In genomic region chr2:111896007-111896406, GRCh38 we compare ENCODE assay signal across 26 cellular contexts. TPM values are rescaled to one million over a fixed set of nuclear protein-coding genes. Genes with fewer than 3 reads are reported as not detected.
A peak's percentile ranks its signal among the peaks of the same experiment; 100 is the strongest.
DNase-seq lines count a peak whose midpoint lies in the region; ATAC-seq and TF ChIP-seq lines count a peak whose summit lies in the region.
"Had no signal": no experiment of that assay in that cellular context is flagged by ENCODE, and none has a peak within 500 bp of the region (broad histone marks: within the 10 kb centered on the region; RNA-seq: fewer than 3 reads in every experiment).

No MANE protein-coding gene starts in this region.

- POLR2A ChIA-PET in activated CD8-positive, alpha-beta T cell treated with anti-CD3 and anti-CD28 coated beads for 36 hours (lab: Charles Lee): interaction anchor here (0.6 to 1.4 kb wide), 3 partner anchors 11 to 348 kb away, joined by 3 read pairs; no protein-coding TSS in a partner anchor

- peaks cover 28% of the 10 kb centered on the region for H3K27me3 ChIP-seq in GM23338 (ENCODE audit: insufficient read depth)
- H3K27me3 ChIP-seq: body of pancreas, heart left ventricle had no signal

- peaks cover 9% of the 10 kb centered on the region; the same call in 1 of the 2 replicates for H4K20me1 ChIP-seq in GM23338 (replicated peaks; ENCODE audit: insufficient read depth)

- ATAC-seq in GM23338: no peak; the same call in 2 of the 3 replicates
- no peak for ATAC-seq in activated CD8-positive, alpha-beta T cell treated with anti-CD3 and anti-CD28 coated beads for 36 hours
- no peak for ATAC-seq in HG02852 (IDR thresholded peaks at IDR 0.05; ENCODE audit: unreplicated experiment)
- no peak for ATAC-seq in GM21723 (IDR thresholded peaks at IDR 0.05; ENCODE audit: unreplicated experiment)
- ATAC-seq: activated T-cell treated with anti-CD3 and anti-CD28 coated beads, Interleukin-2, amount 50 U/mL, for 4 hours; body of pancreas; heart left ventricle; psoas muscle had no signal

- no peaks in the 10 kb centered on the region for H3F3A ChIP-seq in GM23338 (replicated peaks; ENCODE audit: low read depth)

- H3K9me3 Mint-ChIP-seq in GM23338: no peaks in the 10 kb centered on the region
- H3K9me3 Mint-ChIP-seq in dendritic cell treated with granulocyte-macrophage colony-stimulating factor and Interleukin-4, amounts not matched to agents 40 ng/mL and 50 ng/mL, for 4 days: no peaks in the 10 kb centered on the region
- H3K9me3 Mint-ChIP-seq in neural crest cell: no peaks in the 10 kb centered on the region
- no peaks in the 10 kb centered on the region for H3K9me3 Mint-ChIP-seq in activated CD8-positive, alpha-beta T cell treated with anti-CD3 and anti-CD28 coated beads for 36 hours
- no peaks in the 10 kb centered on the region for H3K9me3 Mint-ChIP-seq in endothelial cell (ENCODE audit: unreplicated experiment)
- H3K9me3 Mint-ChIP-seq: activated CD4-positive, alpha-beta T cell treated with anti-CD3 and anti-CD28 coated beads, Interleukin-2, amount 10 ng/mL, durations not matched to agents 24 days and 14 days; activated T-cell treated with anti-CD3 and anti-CD28 coated beads, Interleukin-2, amount 50 U/mL, for 4 hours; T-helper 1 cell treated with Interleukin-12 subunit alpha and Interleukin-12 subunit beta and Interleukin-4 antibody, amounts not matched to agents 30 μg/mL and 1 μg/mL, for 36 hours had no signal

- no peak overlapping the region for H3K4me2 ChIP-seq in GM23338

- CTCF ChIA-PET in activated CD8-positive, alpha-beta T cell treated with anti-CD3 and anti-CD28 coated beads for 36 hours (lab: Charles Lee): interaction anchor here (1.0 to 1.7 kb wide), 2 partner anchors 9 to 30 kb away, joined by 3 to 6 read pairs; no protein-coding TSS in a partner anchor

- no peak overlapping the region; the same call in 1 of the 2 replicates for H2AFZ ChIP-seq in GM23338

- H3K27me3 Mint-ChIP-seq in GM23338 (ENCODE audit: insufficient read depth, low read depth, poor library complexity): peaks cover 21% of the 10 kb centered on the region
- H3K27me3 Mint-ChIP-seq in dendritic cell treated with granulocyte-macrophage colony-stimulating factor and Interleukin-4, amounts not matched to agents 40 ng/mL and 50 ng/mL, for 4 days: peaks cover 35% of the 10 kb centered on the region
- H3K27me3 Mint-ChIP-seq in neural crest cell (ENCODE audit: low read depth): peaks cover 29% of the 10 kb centered on the region
- H3K27me3 Mint-ChIP-seq in activated CD8-positive, alpha-beta T cell treated with anti-CD3 and anti-CD28 coated beads for 36 hours: peaks cover 42% of the 10 kb centered on the region
- H3K27me3 Mint-ChIP-seq in endothelial cell (ENCODE audit: unreplicated experiment): peaks cover 2% of the 10 kb centered on the region

- H3K36me3 ChIP-seq in GM23338 (ENCODE audit: insufficient read depth): no peaks in the 10 kb centered on the region
- H3K36me3 ChIP-seq: heart left ventricle, neutrophil, suprapubic skin had no signal

- H3K9me2 ChIP-seq in GM23338 (ENCODE audit: insufficient read depth): no peaks in the 10 kb centered on the region

- DNase-seq in GM23338 (ENCODE audit: low spot score) (peak; percentile 56), OCI-M1 (lab: John Stamatoyannopoulos, UW) (peak; percentile 80), neural crest cell (ENCODE audit: low read depth, low spot score) (no peak), endothelial cell (ENCODE audit: low spot score) (no peak)
- no peak for DNase-seq in activated CD8-positive, alpha-beta T cell treated with anti-CD3 and anti-CD28 coated beads for 36 hours
- DNase-seq: ACHN; activated CD4-positive, alpha-beta T cell treated with anti-CD3 and anti-CD28 coated beads, Interleukin-2, amount 10 ng/mL, durations not matched to agents 24 days and 14 days; activated T-cell treated with anti-CD3 and anti-CD28 coated beads, Interleukin-2, amount 50 U/mL, for 4 hours; Caco-2; effector CD4-positive, alpha-beta T cell; GDM1; NCI-H1436; NCI-H2081 treated with DMSO at 0.1 percent for 48 hours; psoas muscle; stimulated activated naive CD4-positive, alpha-beta T cell had no signal

- no peak for TF ChIP-seq CTCF in GM23338 (conservative IDR thresholded peaks at IDR 0.05; ENCODE audit: low read depth in 2 of 2)
- TF ChIP-seq CTCF in neural crest cell (conservative IDR thresholded peaks at IDR 0.05): no peak
- TF ChIP-seq CTCF in activated CD8-positive, alpha-beta T cell treated with anti-CD3 and anti-CD28 coated beads for 36 hours (IDR thresholded peaks at IDR 0.05): no peak
- no peak for TF ChIP-seq CTCF in endothelial cell (IDR thresholded peaks at IDR 0.05; ENCODE audit: unreplicated experiment)

- H3K27ac ChIP-seq in GM23338 (ENCODE audit: low read depth): no peak overlapping the region
- H3K27ac ChIP-seq: BLaER1 treated with 17β-estradiol and CSF1 and Interleukin-3, amounts not matched to agents 10 nM and 100 nM; body of pancreas; neutrophil; psoas muscle; RWPE1; SK-N-MC; suprapubic skin had no signal

- H3K27ac Mint-ChIP-seq in GM23338 (no peak overlapping the region), neural crest cell (ENCODE audit: unreplicated experiment) (no peak overlapping the region), endothelial cell (ENCODE audit: unreplicated experiment) (no peak overlapping the region)
- peak overlapping the region; percentile 52 for H3K27ac Mint-ChIP-seq in dendritic cell treated with granulocyte-macrophage colony-stimulating factor and Interleukin-4, amounts not matched to agents 40 ng/mL and 50 ng/mL, for 4 days
- no peak overlapping the region for H3K27ac Mint-ChIP-seq in activated CD8-positive, alpha-beta T cell treated with anti-CD3 and anti-CD28 coated beads for 36 hours
- H3K27ac Mint-ChIP-seq: activated CD4-positive, alpha-beta T cell treated with anti-CD3 and anti-CD28 coated beads, Interleukin-2, amount 10 ng/mL, durations not matched to agents 24 days and 14 days; T-helper 1 cell treated with Interleukin-12 subunit alpha and Interleukin-12 subunit beta and Interleukin-4 antibody, amounts not matched to agents 30 μg/mL and 1 μg/mL, for 36 hours had no signal

- H3K4me3 ChIP-seq in GM23338: no peak overlapping the region
- H3K4me3 ChIP-seq: BLaER1 treated with 17β-estradiol and CSF1 and Interleukin-3, amounts not matched to agents 10 nM and 100 nM; body of pancreas; heart left ventricle; psoas muscle; SK-N-MC; suprapubic skin had no signal

- H3K4me1 ChIP-seq in GM23338 (ENCODE audit: insufficient read depth): peaks cover 14% of the 10 kb centered on the region

- no peaks in the 10 kb centered on the region; the same call in 2 of the 3 replicates for H3K36me3 Mint-ChIP-seq in GM23338 (ENCODE audit: low read depth)
- H3K36me3 Mint-ChIP-seq in dendritic cell treated with granulocyte-macrophage colony-stimulating factor and Interleukin-4, amounts not matched to agents 40 ng/mL and 50 ng/mL, for 4 days (ENCODE audit: low read depth): no peaks in the 10 kb centered on the region
- no peaks in the 10 kb centered on the region for H3K36me3 Mint-ChIP-seq in neural crest cell (ENCODE audit: low read depth)
- H3K36me3 Mint-ChIP-seq in activated CD8-positive, alpha-beta T cell treated with anti-CD3 and anti-CD28 coated beads for 36 hours (ENCODE audit: low read depth): no peaks in the 10 kb centered on the region
- H3K36me3 Mint-ChIP-seq in endothelial cell (ENCODE audit: low read depth, unreplicated experiment): no peaks in the 10 kb centered on the region

- H3K4me1 Mint-ChIP-seq in GM23338: peaks cover 15% of the 10 kb centered on the region
- peaks cover 29% of the 10 kb centered on the region for H3K4me1 Mint-ChIP-seq in dendritic cell treated with granulocyte-macrophage colony-stimulating factor and Interleukin-4, amounts not matched to agents 40 ng/mL and 50 ng/mL, for 4 days (ENCODE audit: low read depth)
- peaks cover 14% of the 10 kb centered on the region for H3K4me1 Mint-ChIP-seq in neural crest cell
- H3K4me1 Mint-ChIP-seq in activated CD8-positive, alpha-beta T cell treated with anti-CD3 and anti-CD28 coated beads for 36 hours (ENCODE audit: low read depth): peaks cover 11% of the 10 kb centered on the region
- peaks cover 6% of the 10 kb centered on the region for H3K4me1 Mint-ChIP-seq in endothelial cell (ENCODE audit: unreplicated experiment)

- no peak overlapping the region; the same call in 2 of the 3 replicates for H3K4me3 Mint-ChIP-seq in GM23338
- H3K4me3 Mint-ChIP-seq in dendritic cell treated with granulocyte-macrophage colony-stimulating factor and Interleukin-4, amounts not matched to agents 40 ng/mL and 50 ng/mL, for 4 days: no peak overlapping the region
- peak overlapping the region; percentile 61 for H3K4me3 Mint-ChIP-seq in neural crest cell
- no peak overlapping the region for H3K4me3 Mint-ChIP-seq in activated CD8-positive, alpha-beta T cell treated with anti-CD3 and anti-CD28 coated beads for 36 hours
- H3K4me3 Mint-ChIP-seq in endothelial cell (ENCODE audit: unreplicated experiment): no peak overlapping the region
- H3K4me3 Mint-ChIP-seq: activated T-cell treated with anti-CD3 and anti-CD28 coated beads, Interleukin-2, amount 50 U/mL, for 4 hours; T-helper 1 cell treated with Interleukin-12 subunit alpha and Interleukin-12 subunit beta and Interleukin-4 antibody, amounts not matched to agents 30 μg/mL and 1 μg/mL, for 36 hours had no signal

- intact Hi-C loops in dendritic cell treated with granulocyte-macrophage colony-stimulating factor and Interleukin-4, amounts not matched to agents 40 ng/mL and 50 ng/mL, for 4 days (cut with micrococcal nuclease): no loop called here
- intact Hi-C loops in activated CD8-positive, alpha-beta T cell treated with anti-CD3 and anti-CD28 coated beads for 36 hours (cut with micrococcal nuclease): no loop called here

- no peaks in the 10 kb centered on the region; the same call in 1 of the 2 replicates for H3K79me2 ChIP-seq in GM23338 (replicated peaks; ENCODE audit: insufficient read depth)

TF ChIP-seq in GM23338, 12 proteins besides CTCF, POLR2A, EP300 and RAD21 (continues in another document):
- no peak for TF ChIP-seq ZNF331 (CRISPR knock-in tag; IDR thresholded peaks at IDR 0.05; ENCODE audit: low read depth)

RNA-seq across cellular contexts. Expression of gene MERTK, which starts 2.4 kb away (rescaled TPM):
- total RNA-seq in GM23338 (2014; rRNA removed; shearing (Covaris generic)): 8.7 and 9.0 TPM in 2 replicates
- polyA plus RNA-seq in GM23338 (2016; fragmentation: Nextera tagmentation; extraction: Ambion mirVana): 2.4 and 3.0 TPM in 2 replicates
- 3.3 and 4.4 TPM in 2 replicates for total RNA-seq in neural crest cell
- under 1 TPM; 0.43 to 0.70 TPM for total RNA-seq in activated CD8-positive, alpha-beta T cell treated with anti-CD3 and anti-CD28 coated beads for 36 hours
- total RNA-seq in endothelial cell (ENCODE audit: unreplicated experiment): 12.3 TPM

RNA-seq across cellular contexts. Expression of gene ANAPC1, which starts 12.0 kb away (rescaled TPM):
- total RNA-seq in GM23338 (2014; rRNA removed; shearing (Covaris generic)): 148 and 175 TPM in 2 replicates
- polyA plus RNA-seq in GM23338 (2016; fragmentation: Nextera tagmentation; extraction: Ambion mirVana): 14.0 and 17.8 TPM in 2 replicates
- total RNA-seq in neural crest cell (69.0 and 70.0 TPM in 2 replicates), endothelial cell (ENCODE audit: unreplicated experiment) (44.3 TPM)
- total RNA-seq in activated CD8-positive, alpha-beta T cell treated with anti-CD3 and anti-CD28 coated beads for 36 hours: 100 to 1,000 TPM; 118 to 135 TPM

Comparison
In these comparisons a context has a peak if more than half of its experiments do, and no peak if none do; other contexts are left out.
1. DNase-seq: peak in GM23338 (single experiment) and OCI-M1 (single experiment); none in neural crest cell (single experiment), activated CD8-positive, alpha-beta T cell treated with anti-CD3 and anti-CD28 coated beads for 36 hours (single experiment) and endothelial cell (single experiment).